ENCODE assay signal across 12 cellular contexts in the genomic region with DNA sequence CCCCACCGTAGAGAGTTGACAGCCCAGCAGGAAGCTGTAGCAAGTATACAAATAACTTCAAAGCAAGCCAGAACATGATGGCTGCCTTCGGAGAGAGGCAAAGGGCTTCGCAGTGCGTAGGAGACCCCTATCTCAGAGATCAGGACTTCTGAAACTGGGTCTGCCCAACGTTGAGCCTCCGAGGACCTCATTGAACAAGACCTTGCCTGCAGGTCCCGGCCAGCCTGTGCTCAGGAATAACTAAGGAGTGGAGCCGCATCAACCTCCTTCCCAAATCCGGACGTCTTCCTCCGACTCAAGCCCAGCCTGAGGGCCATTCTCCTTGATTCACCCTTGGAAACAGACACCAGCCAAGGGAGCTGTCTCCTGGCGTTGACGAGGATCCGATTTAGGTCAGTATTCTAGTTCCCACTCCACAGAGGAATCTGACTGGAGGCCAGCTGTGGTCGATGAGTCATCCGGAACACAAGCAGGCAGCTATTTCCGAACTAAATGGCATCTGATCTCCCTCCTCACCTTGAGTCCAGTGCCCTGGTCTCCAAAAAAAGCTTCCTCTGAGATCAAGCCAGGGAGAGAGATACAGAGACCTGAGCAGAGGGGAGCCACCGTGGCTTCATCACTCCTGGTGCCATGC.
DNase-seq lines count a peak whose midpoint lies in the region; ATAC-seq, FAIRE-seq and TF ChIP-seq lines count a peak whose summit lies in the region.
"Had no signal": no experiment of that assay in that cellular context is flagged by ENCODE, and none has a peak within 500 bp of the region (broad histone marks: within the 10 kb centered on the region; RNA-seq: fewer than 3 reads in every experiment).

No MANE protein-coding gene starts in this region.

- TF ChIP-seq EP300 in A549 (IDR thresholded peaks at IDR 0.05): no peak

- no peak overlapping the region for H3K4me3 ChIP-seq in A549
- H3K4me3 ChIP-seq in adrenal gland: no peak overlapping the region
- H3K4me3 ChIP-seq in heart right ventricle: no peak overlapping the region
- H3K4me3 ChIP-seq: thyroid gland had no signal

- TF ChIP-seq POLR2A in A549 (IDR thresholded peaks at IDR 0.05; ENCODE audit: low read length) (no peak), adrenal gland (IDR thresholded peaks at IDR 0.05) (no peak)

- H3K4me1 ChIP-seq in A549: peaks cover 29% of the 10 kb centered on the region
- no peaks in the 10 kb centered on the region for H3K4me1 ChIP-seq in adrenal gland (replicated peaks in 1 of 2)
- peaks cover 0 to 8% (median 0%) of the 10 kb centered on the region in 9 donors for H3K4me1 ChIP-seq in heart right ventricle
- H3K4me1 ChIP-seq: thyroid gland had no signal

- POLR2A ChIA-PET in A549 (lab: Yijun Ruan, JAX): interaction anchor here (0.5 to 1.0 kb wide), 2 partner anchors 103 to 447 kb away, joined by 3 to 6 read pairs; no protein-coding TSS in a partner anchor

- H3K9me3 ChIP-seq in A549 (peaks cover 21% of the 10 kb centered on the region), adrenal gland (replicated peaks in 1 of 3) (no peaks in the 10 kb centered on the region), heart right ventricle (no peaks in the 10 kb centered on the region)
- H3K9me3 ChIP-seq: thyroid gland had no signal

- H3K27me3 ChIP-seq in adrenal gland (peaks cover under 1% of the 10 kb centered on the region), heart right ventricle (peaks cover 0 to 11% (median 0%) of the 10 kb centered on the region in 7 donors)
- H3K27me3 ChIP-seq: thyroid gland had no signal

- H3K4me2 ChIP-seq in A549: peak overlapping the region; percentile 25
- H3K4me2 ChIP-seq: KMS-11 had no signal

- in situ Hi-C loops in GM13977 (cut with MboI; ENCODE audit: low pct_unique_long_range_greater_than_20kb, low sequenced_read_pairs, unreplicated experiment): no loop called here

- ATAC-seq in A549 (peak; percentile 69 to 70), heart right ventricle (peak in 7 of 8 donors; percentile 16 to 93 (median 70))

- TF ChIP-seq RAD21 in A549 (conservative IDR thresholded peaks at IDR 0.05 in 1 of 2, IDR thresholded peaks at IDR 0.05 in 1 of 2): no peak

- intact Hi-C loops in adrenal gland (cut with DNase I) (no loop called here), heart right ventricle (cut with DNase I) (no loop called here)

- TF ChIP-seq CTCF in A549 (IDR thresholded peaks at IDR 0.05): no peak
- no peak for TF ChIP-seq CTCF in adrenal gland (IDR thresholded peaks at IDR 0.05)
- no peak for TF ChIP-seq CTCF in heart right ventricle (IDR thresholded peaks at IDR 0.05)
- no peak for TF ChIP-seq CTCF in GM13977 (IDR thresholded peaks at IDR 0.05; ENCODE audit: extremely low read depth, insufficient read depth, missing control alignments)

- CTCF ChIA-PET in A549 (lab: Yijun Ruan, JAX): interaction anchor here (0.6 to 1.0 kb wide), 3 partner anchors 23 to 106 kb away, joined by 3 to 4 read pairs (median 3); no protein-coding TSS in a partner anchor

- H3K27ac ChIP-seq in A549 (peak overlapping the region; percentile 58 to 79; a peak in 5 of 6 replicates), adrenal gland (no peak overlapping the region), heart right ventricle (no peak overlapping the region)
- H3K27ac ChIP-seq: KMS-11, thyroid gland had no signal

- no peaks in the 10 kb centered on the region for H3K36me3 ChIP-seq in adrenal gland (replicated peaks in 1 of 2)
- no peaks in the 10 kb centered on the region for H3K36me3 ChIP-seq in heart right ventricle
- H3K36me3 ChIP-seq: thyroid gland had no signal

- FAIRE-seq in A549 (lab: Jason Lieb, UNC): no peak

- WGBS in A549 (ENCODE audit: missing lambda C conversion rate): 53% methylated on average over 18 of the region's 18 CpGs
- 58 to 65% (median 60%) methylated on average over 13 to 18 of the region's 18 CpGs for WGBS in adrenal gland, 4 donors
- 64 to 67% methylated on average over 18 of the region's 18 CpGs for WGBS in heart right ventricle, 2 donors

- peak; percentile 56 to 66 for DNase-seq in A549 (ENCODE audit: low read depth in 1 of 2, low spot score in 1 of 2)
- peak; percentile 79 for DNase-seq in HK-2 (ENCODE audit: unreplicated experiment)
- peak; percentile 64 to 82 (median 79) for DNase-seq in adrenal gland
- peak in 1 of 2 donors; percentile 29 for DNase-seq in heart right ventricle
- no peak for DNase-seq in stimulated activated CD4-positive, alpha-beta T cell treated with anti-CD3 and anti-CD28 coated beads, Interleukin-15, amount 100 ng/mL, for 24 hours
- DNase-seq in GM13977 (ENCODE audit: low spot score): no peak
- DNase-seq in hippocampal formation (lab: John Stamatoyannopoulos, UW): no peak
- DNase-seq in NCI-H510A (lab: John Stamatoyannopoulos, UW): no peak
- DNase-seq: AML-193, NCI-H774, thyroid gland had no signal

TF ChIP-seq in A549, 52 proteins besides CTCF, POLR2A, EP300 and RAD21:
- TF ChIP-seq, protein P1, sequence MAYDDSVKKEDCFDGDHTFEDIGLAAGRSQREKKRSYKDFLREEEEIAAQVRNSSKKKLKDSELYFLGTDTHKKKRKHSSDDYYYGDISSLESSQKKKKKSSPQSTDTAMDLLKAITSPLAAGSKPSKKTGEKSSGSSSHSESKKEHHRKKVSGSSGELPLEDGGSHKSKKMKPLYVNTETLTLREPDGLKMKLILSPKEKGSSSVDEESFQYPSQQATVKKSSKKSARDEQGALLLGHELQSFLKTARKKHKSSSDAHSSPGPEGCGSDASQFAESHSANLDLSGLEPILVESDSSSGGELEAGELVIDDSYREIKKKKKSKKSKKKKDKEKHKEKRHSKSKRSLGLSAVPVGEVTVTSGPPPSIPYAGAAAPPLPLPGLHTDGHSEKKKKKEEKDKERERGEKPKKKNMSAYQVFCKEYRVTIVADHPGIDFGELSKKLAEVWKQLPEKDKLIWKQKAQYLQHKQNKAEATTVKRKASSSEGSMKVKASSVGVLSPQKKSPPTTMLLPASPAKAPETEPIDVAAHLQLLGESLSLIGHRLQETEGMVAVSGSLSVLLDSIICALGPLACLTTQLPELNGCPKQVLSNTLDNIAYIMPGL (CRISPR knock-in tag; IDR thresholded peaks at IDR 0.05; ENCODE audit: borderline replicate concordance): no peak
- peak; percentile 16; the same call in 1 of the 2 replicates for TF ChIP-seq GATA3 (IDR thresholded peaks at IDR 0.05; ENCODE audit: borderline replicate concordance)
- TF ChIP-seq, protein P2, sequence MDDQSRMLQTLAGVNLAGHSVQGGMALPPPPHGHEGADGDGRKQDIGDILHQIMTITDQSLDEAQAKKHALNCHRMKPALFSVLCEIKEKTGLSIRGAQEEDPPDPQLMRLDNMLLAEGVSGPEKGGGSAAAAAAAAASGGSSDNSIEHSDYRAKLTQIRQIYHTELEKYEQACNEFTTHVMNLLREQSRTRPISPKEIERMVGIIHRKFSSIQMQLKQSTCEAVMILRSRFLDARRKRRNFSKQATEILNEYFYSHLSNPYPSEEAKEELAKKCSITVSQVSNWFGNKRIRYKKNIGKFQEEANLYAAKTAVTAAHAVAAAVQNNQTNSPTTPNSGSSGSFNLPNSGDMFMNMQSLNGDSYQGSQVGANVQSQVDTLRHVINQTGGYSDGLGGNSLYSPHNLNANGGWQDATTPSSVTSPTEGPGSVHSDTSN (IDR thresholded peaks at IDR 0.05): no peak
- TF ChIP-seq CBX2 (IDR thresholded peaks at IDR 0.05; ENCODE audit: borderline replicate concordance, low read depth): no peak
- no peak for TF ChIP-seq TP53 (CRISPR knock-in tag; IDR thresholded peaks at IDR 0.05)
- TF ChIP-seq HEYL (CRISPR knock-in tag; IDR thresholded peaks at IDR 0.05): no peak
- no peak for TF ChIP-seq RFX5 (IDR thresholded peaks at IDR 0.05)
- TF ChIP-seq FOSL2 (IDR thresholded peaks at IDR 0.05): peak; percentile 60; the same call in 1 of the 2 replicates
- TF ChIP-seq FOSL2 (CRISPR knock-in tag; IDR thresholded peaks at IDR 0.05): peak; percentile 91
- TF ChIP-seq NR3C1 (IDR thresholded peaks at IDR 0.05): no peak
- no peak for TF ChIP-seq JUNB (IDR thresholded peaks at IDR 0.05)
- no peak for TF ChIP-seq ZNF302 (CRISPR knock-in tag; IDR thresholded peaks at IDR 0.05)
TF ChIP-seq in A549: peak in this region for 2.

Comparison
In these comparisons a context has a peak if more than half of its experiments do, and no peak if none do; other contexts are left out.
1. DNase-seq: peak in A549 (2 of 2), HK-2 (single experiment) and adrenal gland (7 of 7); none in stimulated activated CD4-positive, alpha-beta T cell treated with anti-CD3 and anti-CD28 coated beads, Interleukin-15, amount 100 ng/mL, for 24 hours (single experiment), GM13977 (single experiment), hippocampal formation (0 of 2) and NCI-H510A (single experiment).
2. H3K27ac ChIP-seq: peak in A549 (2 of 2); none in adrenal gland (0 of 5) and heart right ventricle (0 of 10).